28 cellular contexts compared by ENCODE assay signal in genomic region chr21:14070968-14071367, GRCh38.
"Had no signal": no experiment of that assay in that cellular context is flagged by ENCODE, and none has a peak within 500 bp of the region (broad histone marks: within the 10 kb centered on the region; RNA-seq: fewer than 3 reads in every experiment).

No MANE protein-coding gene starts in this region.

- DNase-seq: stimulated activated CD4-positive, alpha-beta T cell treated with anti-CD3 and anti-CD28 coated beads, Interleukin-2, amount 100 ng/mL, for 48 hours; stimulated activated CD4-positive, alpha-beta T cell treated with anti-CD3 and anti-CD28 coated beads, Interleukin-4, amount 100 ng/mL, for 1 hour; stimulated activated CD4-positive, alpha-beta T cell treated with anti-CD3 and anti-CD28 coated beads, Interleukin-4, amount 100 ng/mL, for 24 hours; stimulated activated CD4-positive, alpha-beta T cell treated with anti-CD3 and anti-CD28 coated beads, Interleukin-4, amount 100 ng/mL, for 4 hours; stimulated activated CD8-positive, alpha-beta memory T cell treated with anti-CD3 and anti-CD28 coated beads, Interleukin-4, amount 100 ng/mL, for 48 hours; stimulated activated naive B cell treated with anti-CD40 and anti-IgM and Interleukin-4, amounts not matched to agents 10 μg/mL and 1 μg/mL and 100 μg/mL, for 72 hours; stimulated activated naive CD4-positive, alpha-beta T cell; stimulated activated naive CD4-positive, alpha-beta T cell treated with Interleukin-2 at 50 U/mL for 16 hours; stimulated activated naive CD8-positive, alpha-beta T cell treated with anti-CD3 and anti-CD28 coated beads, Interleukin-15, amount 100 ng/mL, for 72 hours; stimulated activated naive CD8-positive, alpha-beta T cell treated with anti-CD3 and anti-CD28 coated beads, Interleukin-15, Interleukin-2, amounts not matched to agents 100 U/mL and 50 U/mL, for 24 hours; stomach; substantia nigra; testis; thyroid gland; transverse colon; trophoblast cell; upper lobe of left lung; upper lobe of right lung; uterus had no signal

- H3K4me3 ChIP-seq: stomach, suprapubic skin, testis, thoracic aorta, thyroid gland, tibial artery, tibial nerve, transverse colon, upper lobe of left lung, upper lobe of right lung, uterus, vagina had no signal

- H3K4me1 Mint-ChIP-seq: stimulated activated effector memory CD8-positive, alpha-beta T cell treated with anti-CD3 and anti-CD28 coated beads, Interleukin-12 subunit alpha, Interleukin-12 subunit beta, amount 100 ng/mL, for 72 hours; stimulated activated memory B cell treated with anti-CD40 and anti-IgM and Interleukin-4, amounts not matched to agents 10 μg/mL and 1 μg/mL and 100 μg/mL, for 72 hours; stimulated activated naive B cell treated with anti-CD40 and anti-IgM and Interleukin-4, amounts not matched to agents 10 μg/mL and 1 μg/mL and 100 μg/mL, for 72 hours; stimulated activated naive CD8-positive, alpha-beta T cell treated with anti-CD3 and anti-CD28 coated beads, Interleukin-15, amount 100 ng/mL, for 72 hours had no signal

- H3K9me3 Mint-ChIP-seq: stimulated activated effector memory CD8-positive, alpha-beta T cell treated with anti-CD3 and anti-CD28 coated beads, Interleukin-12 subunit alpha, Interleukin-12 subunit beta, amount 100 ng/mL, for 72 hours; stimulated activated memory B cell treated with anti-CD40 and anti-IgM and Interleukin-4, amounts not matched to agents 10 μg/mL and 1 μg/mL and 100 μg/mL, for 72 hours; stimulated activated naive B cell treated with anti-CD40 and anti-IgM and Interleukin-4, amounts not matched to agents 10 μg/mL and 1 μg/mL and 100 μg/mL, for 72 hours; stimulated activated naive CD8-positive, alpha-beta T cell treated with anti-CD3 and anti-CD28 coated beads, Interleukin-15, Interleukin-2, amounts not matched to agents 100 ng/mL and 50 ng/mL, for 24 hours; type B pancreatic cell had no signal

- H3K4me3 Mint-ChIP-seq: stimulated activated effector memory CD8-positive, alpha-beta T cell treated with anti-CD3 and anti-CD28 coated beads, Interleukin-12 subunit alpha, Interleukin-12 subunit beta, amount 100 ng/mL, for 72 hours; stimulated activated memory B cell treated with anti-CD40 and anti-IgM and Interleukin-4, amounts not matched to agents 10 μg/mL and 1 μg/mL and 100 μg/mL, for 72 hours; stimulated activated naive B cell treated with anti-CD40 and anti-IgM and Interleukin-4, amounts not matched to agents 10 μg/mL and 1 μg/mL and 100 μg/mL, for 72 hours; stimulated activated naive CD8-positive, alpha-beta T cell treated with anti-CD3 and anti-CD28 coated beads, Interleukin-15, amount 100 ng/mL, for 72 hours; stimulated activated naive CD8-positive, alpha-beta T cell treated with anti-CD3 and anti-CD28 coated beads, Interleukin-15, Interleukin-2, amounts not matched to agents 100 ng/mL and 50 ng/mL, for 24 hours; type B pancreatic cell had no signal

- H3K36me3 Mint-ChIP-seq: stimulated activated effector memory CD8-positive, alpha-beta T cell treated with anti-CD3 and anti-CD28 coated beads, Interleukin-12 subunit alpha, Interleukin-12 subunit beta, amount 100 ng/mL, for 72 hours; stimulated activated memory B cell treated with anti-CD40 and anti-IgM and Interleukin-4, amounts not matched to agents 10 μg/mL and 1 μg/mL and 100 μg/mL, for 72 hours had no signal

- ATAC-seq: stimulated activated effector memory CD8-positive, alpha-beta T cell treated with anti-CD3 and anti-CD28 coated beads, Interleukin-12 subunit alpha, Interleukin-12 subunit beta, amount 100 ng/mL, for 72 hours; stimulated activated naive B cell treated with anti-CD40 and anti-IgM and Interleukin-4, amounts not matched to agents 10 μg/mL and 1 μg/mL and 100 μg/mL, for 72 hours had no signal

- H3K27ac Mint-ChIP-seq: stimulated activated effector memory CD8-positive, alpha-beta T cell treated with anti-CD3 and anti-CD28 coated beads, Interleukin-12 subunit alpha, Interleukin-12 subunit beta, amount 100 ng/mL, for 72 hours; stimulated activated memory B cell treated with anti-CD40 and anti-IgM and Interleukin-4, amounts not matched to agents 10 μg/mL and 1 μg/mL and 100 μg/mL, for 72 hours; stimulated activated naive B cell treated with anti-CD40 and anti-IgM and Interleukin-4, amounts not matched to agents 10 μg/mL and 1 μg/mL and 100 μg/mL, for 72 hours; stimulated activated naive CD8-positive, alpha-beta T cell treated with anti-CD3 and anti-CD28 coated beads, Interleukin-15, amount 100 ng/mL, for 72 hours; stimulated activated naive CD8-positive, alpha-beta T cell treated with anti-CD3 and anti-CD28 coated beads, Interleukin-15, Interleukin-2, amounts not matched to agents 100 ng/mL and 50 ng/mL, for 24 hours; type B pancreatic cell had no signal

- H3K36me3 ChIP-seq: suprapubic skin, thoracic aorta, thyroid gland, tibial artery, transverse colon, upper lobe of left lung, upper lobe of right lung, uterus, vagina had no signal

- H3K27me3 Mint-ChIP-seq: stimulated activated memory B cell treated with anti-CD40 and anti-IgM and Interleukin-4, amounts not matched to agents 10 μg/mL and 1 μg/mL and 100 μg/mL, for 72 hours; stimulated activated naive B cell treated with anti-CD40 and anti-IgM and Interleukin-4, amounts not matched to agents 10 μg/mL and 1 μg/mL and 100 μg/mL, for 72 hours; stimulated activated naive CD8-positive, alpha-beta T cell treated with anti-CD3 and anti-CD28 coated beads, Interleukin-15, amount 100 ng/mL, for 72 hours; stimulated activated naive CD8-positive, alpha-beta T cell treated with anti-CD3 and anti-CD28 coated beads, Interleukin-15, Interleukin-2, amounts not matched to agents 100 ng/mL and 50 ng/mL, for 24 hours; type B pancreatic cell had no signal

- H3K27me3 ChIP-seq: stomach, suprapubic skin, testis, thyroid gland, tibial artery, tibial nerve, transverse colon, upper lobe of left lung, upper lobe of right lung, uterus, vagina had no signal

- H3K9me3 ChIP-seq: suprapubic skin, testis, thoracic aorta, thyroid gland, tibial artery, transverse colon, upper lobe of right lung, uterus, vagina had no signal

- H3K27ac ChIP-seq: stomach, suprapubic skin, testis, thoracic aorta, thyroid gland, tibial artery, tibial nerve, transverse colon, upper lobe of left lung, upper lobe of right lung, uterus, vagina had no signal

- H3K4me1 ChIP-seq: stomach, suprapubic skin, testis, thyroid gland, tibial artery, tibial nerve, transverse colon, upper lobe of left lung, upper lobe of right lung, uterus, vagina had no signal
